ENCODE assay signal across 7 cellular contexts in the genomic region with DNA sequence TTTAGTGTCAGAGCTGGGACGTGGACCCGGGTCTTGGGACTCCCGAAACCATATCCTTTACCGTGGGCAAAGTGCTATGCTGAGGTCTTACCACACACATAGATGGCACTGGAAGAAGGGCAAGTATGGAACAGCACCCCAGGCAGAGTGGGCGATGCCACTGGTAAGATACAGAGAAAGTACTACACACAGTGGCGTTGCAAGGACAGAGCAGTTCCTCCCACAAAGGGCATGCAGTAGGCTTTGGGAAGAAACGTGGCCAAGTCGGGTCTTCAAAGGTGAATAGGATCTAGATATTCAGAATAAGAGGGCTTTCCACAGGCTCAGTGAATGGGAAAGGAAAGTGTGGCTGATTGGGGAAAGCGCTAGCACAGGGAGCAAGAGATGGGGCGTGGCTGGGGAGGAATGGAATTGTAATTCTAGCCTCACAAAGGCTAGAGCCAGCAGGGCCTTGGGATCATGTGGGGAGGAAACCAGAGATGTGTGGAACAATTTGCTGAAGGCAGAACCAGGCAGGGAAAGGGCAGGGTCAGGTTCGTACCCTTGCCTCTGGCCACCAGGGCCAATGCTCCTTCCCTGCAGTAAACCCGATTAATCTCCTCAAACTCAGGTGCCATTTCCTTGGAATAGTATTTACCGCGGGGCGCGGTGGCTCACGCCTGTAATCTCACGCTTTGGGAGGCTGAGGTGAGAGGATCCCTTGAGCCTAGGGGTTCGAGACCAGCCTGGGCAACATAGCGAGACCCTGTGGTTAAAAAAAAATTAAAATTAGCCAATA. TPM values are rescaled to one million over a fixed set of nuclear protein-coding genes. Genes with fewer than 3 reads are reported as not detected.
DNase-seq lines count a peak whose midpoint lies in the region; ATAC-seq and TF ChIP-seq lines count a peak whose summit lies in the region.

No MANE protein-coding gene starts in this region.

- in situ Hi-C loops in HAP-1 (cut with MboI; ENCODE audit: low sequenced_read_pairs), result loop anchor here (5.0 kb wide), 1 partner anchor 36 kb away; a partner anchor contains a TSS

- H3K27me3 ChIP-seq in HAP-1 (ENCODE audit: low read depth), result no peaks in the 10 kb centered on the region
- H3K27me3 ChIP-seq in SK-N-SH (ENCODE audit: insufficient read depth), result no peaks in the 10 kb centered on the region
- no peaks in the 10 kb centered on the region for H3K27me3 ChIP-seq in esophagus squamous epithelium
- no peaks in the 10 kb centered on the region for H3K27me3 ChIP-seq in neural cell (ENCODE audit: insufficient read depth, low read depth, low read length)

- H3K9me2 ChIP-seq in SK-N-SH (no peaks in the 10 kb centered on the region), neural cell (ENCODE audit: insufficient read depth, low read length) (no peaks in the 10 kb centered on the region)

- 93% methylated on average over 20 of the region's 20 CpGs for WGBS in SK-N-SH (ENCODE audit: low lambda C conversion rate)
- WGBS in esophagus squamous epithelium, 2 donors, result 49 to 60% methylated on average over 12 to 19 of the region's 20 CpGs

- no peaks in the 10 kb centered on the region for H3K79me2 ChIP-seq in SK-N-SH (ENCODE audit: insufficient read depth)
- H3K79me2 ChIP-seq in neural cell (replicated peaks; ENCODE audit: insufficient read depth, low read length), result no peaks in the 10 kb centered on the region

- TF ChIP-seq RAD21 in SK-N-SH (IDR thresholded peaks at IDR 0.05; ENCODE audit: low read length) (no peak), neural cell (conservative IDR thresholded peaks at IDR 0.05) (no peak)

- H3K36me3 ChIP-seq in HAP-1 (replicated peaks) (no peaks in the 10 kb centered on the region), SK-N-SH (replicated peaks in 1 of 2; ENCODE audit: control insufficient read depth in 1 of 2, insufficient read depth in 2 of 2, low read length in 1 of 2) (no peaks in the 10 kb centered on the region), esophagus squamous epithelium (no peaks in the 10 kb centered on the region), neural cell (ENCODE audit: insufficient read depth, low read length) (no peaks in the 10 kb centered on the region)

- POLR2A ChIA-PET in SK-N-SH (lab: Yijun Ruan, JAX), result interaction anchor here (0.6 to 3.3 kb wide), 11 partner anchors 8 to 209 kb away, joined by 3 to 36 read pairs (median 8); a partner anchor contains a TSS

- H3F3A ChIP-seq in SK-N-SH (replicated peaks; ENCODE audit: insufficient read depth), result peaks cover 16% of the 10 kb centered on the region
- H3F3A ChIP-seq in neural cell (ENCODE audit: insufficient read depth, low read length, poor library complexity, severe bottlenecking), result no peaks in the 10 kb centered on the region

- H3K9me3 ChIP-seq in HAP-1 (no peaks in the 10 kb centered on the region), SK-N-SH (no peaks in the 10 kb centered on the region), esophagus squamous epithelium (no peaks in the 10 kb centered on the region), neural cell (ENCODE audit: low read length) (no peaks in the 10 kb centered on the region)

- H3K4me2 ChIP-seq in SK-N-SH (peak overlapping the region; percentile 74; the same call in 1 of the 2 replicates), neural cell (ENCODE audit: low read length) (no peak overlapping the region)

- H3K9ac ChIP-seq in SK-N-SH (peak overlapping the region; percentile 88; the same call in 1 of the 2 replicates), neural cell (ENCODE audit: low read length) (no peak overlapping the region)

- H3K27ac ChIP-seq in SK-N-SH (ENCODE audit: low read depth in 2 of 2, low read length in 1 of 2) (peak overlapping the region; percentile 85 to 88), esophagus squamous epithelium (peak overlapping the region; percentile 90 to 99 (median 96)), neural cell (ENCODE audit: low read length) (no peak overlapping the region)

- TF ChIP-seq CTCF in SK-N-SH (IDR thresholded peaks at IDR 0.05), result no peak
- TF ChIP-seq CTCF in esophagus squamous epithelium (IDR thresholded peaks at IDR 0.05), result no peak
- TF ChIP-seq CTCF in neural cell (IDR thresholded peaks at IDR 0.05; ENCODE audit: poor library complexity, severe bottlenecking), result no peak

- TF ChIP-seq POLR2A in esophagus squamous epithelium (IDR thresholded peaks at IDR 0.05), result peak in 1 of 4 donors; percentile 9

- H2AFZ ChIP-seq in SK-N-SH (ENCODE audit: low read depth) (peak overlapping the region; percentile 92), neural cell (ENCODE audit: low read depth, low read length) (peak overlapping the region; percentile 9)

- CTCF ChIA-PET in SK-N-SH (lab: Yijun Ruan, JAX), result interaction anchor here (0.6 to 5.0 kb wide), 3 partner anchors 20 to 52 kb away, joined by 3 to 26 read pairs (median 3); no protein-coding TSS in a partner anchor

- peaks cover 30% of the 10 kb centered on the region for H3K4me1 ChIP-seq in HAP-1
- peaks cover 7 to 9% of the 10 kb centered on the region in 2 experiments; a peak in 1 of 4 replicates for H3K4me1 ChIP-seq in SK-N-SH (ENCODE audit: control insufficient read depth in 1 of 2, insufficient read depth in 2 of 2, low read depth in 1 of 2, low read length in 1 of 2)
- H3K4me1 ChIP-seq in esophagus squamous epithelium, result peaks cover 11 to 60% (median 13%) of the 10 kb centered on the region in 3 donors

- H4K20me1 ChIP-seq in SK-N-SH (ENCODE audit: insufficient read depth) (no peaks in the 10 kb centered on the region), neural cell (ENCODE audit: insufficient read depth) (no peaks in the 10 kb centered on the region)

- DNase-seq in HAP-1 (ENCODE audit: low spot score in 2 of 2), result peak; percentile 85
- no peak for DNase-seq in SK-N-SH
- DNase-seq in esophagus squamous epithelium (lab: John Stamatoyannopoulos, UW), result no peak
- DNase-seq in T-helper 9 cell, result no peak
- DNase-seq in HK-2 (ENCODE audit: unreplicated experiment), result no peak

- ATAC-seq in HG02870 (IDR thresholded peaks at IDR 0.05; ENCODE audit: unreplicated experiment), result no peak

- intact Hi-C loops in esophagus squamous epithelium (cut with DNase I), result no loop called here

- H3K4me3 ChIP-seq in HAP-1 (peak overlapping the region; percentile 42; the same call in 1 of the 2 replicates), SK-N-SH (ENCODE audit: low read depth in 2 of 2, low read length in 1 of 2) (0 out of 4 replicates have a peak overlapping the region, but pooled peaks of 1 of the 2 experiments have one; percentile 60), esophagus squamous epithelium (peak overlapping the region; percentile 41 to 72 (median 66)), neural cell (ENCODE audit: low read length) (no peak overlapping the region)

- TF ChIP-seq EP300 in SK-N-SH (IDR thresholded peaks at IDR 0.05; ENCODE audit: borderline replicate concordance in 1 of 2, low read depth in 1 of 2, low read length in 1 of 2) (no peak), neural cell (conservative IDR thresholded peaks at IDR 0.05; ENCODE audit: poor library complexity, severe bottlenecking) (no peak)

TF ChIP-seq in SK-N-SH, 30 proteins besides CTCF, POLR2A, EP300 and RAD21:
- TF ChIP-seq POLR2AphosphoS5 (IDR thresholded peaks at IDR 0.05; ENCODE audit: low read depth, low read length) (no peak), TEAD4 (IDR thresholded peaks at IDR 0.05; ENCODE audit: borderline replicate concordance, insufficient read depth) (no peak), CHD2 (IDR thresholded peaks at IDR 0.05; ENCODE audit: low read length, partially characterized antibody) (no peak)

TF ChIP-seq in neural cell, 6 proteins besides CTCF, POLR2A, EP300 and RAD21:
- no peak for TF ChIP-seq SMC3 (conservative IDR thresholded peaks at IDR 0.05; ENCODE audit: poor library complexity)

RNA-seq across cellular contexts. Expression of a gene that starts 36.0 kb away (rescaled TPM):
- polyA plus RNA-seq in SK-N-SH (2012; rRNA removed), result 60.7 and 94.0 TPM in 2 replicates
- 79.9 and 99.1 TPM in 2 replicates for polyA plus RNA-seq in SK-N-SH (2012; cell fraction: cytosol; rRNA removed)
- 61.4 and 69.9 TPM in 2 replicates for polyA plus RNA-seq in SK-N-SH (2012; cell fraction: nucleus; rRNA removed)
- total RNA-seq in esophagus squamous epithelium, result 100 to 1,000 TPM in 3 of 4 donors, 10 to 100 TPM in 1; 96.8 to 205 (median 177) TPM
- 33.3 and 42.5 TPM in 2 replicates for polyA plus RNA-seq in neural cell
- polyA minus RNA-seq in neural cell, result 30.7 and 39.9 TPM in 2 replicates

Comparison
In these comparisons a context has a peak if more than half of its experiments do, and no peak if none do; other contexts are left out.
1. DNase-seq: peak in HAP-1 (2 of 2); none in SK-N-SH (single experiment), esophagus squamous epithelium (single experiment), T-helper 9 cell (single experiment) and HK-2 (single experiment).